ENCODE assay signal across 10 cellular contexts in genomic region chr2:54265081-54265480, GRCh38. TPM values are rescaled to one million over a fixed set of nuclear protein-coding genes. Genes with fewer than 3 reads are reported as not detected.
"Had no signal": no experiment of that assay in that cellular context is flagged by ENCODE, and none has a peak within 500 bp of the region (broad histone marks: within the 10 kb centered on the region; RNA-seq: fewer than 3 reads in every experiment).

No MANE protein-coding gene starts in this region.

RNA-seq across cellular contexts. Expression of gene TSPYL6, which starts 9.1 kb away (rescaled TPM):
- total RNA-seq: OCI-LY7, PC-3, PC-9, Peyer's patch, Right ventricle myocardium inferior, Right ventricle myocardium superior, RPMI7951, SJSA1, SK-MEL-5 had no signal
- polyA plus RNA-seq: SK-N-SH had no signal
